39 cellular contexts compared by ENCODE assay signal in genomic region chrX:132263127-132263526, GRCh38.
"Had no signal": no experiment of that assay in that cellular context is flagged by ENCODE, and none has a peak within 500 bp of the region (broad histone marks: within the 10 kb centered on the region; RNA-seq: fewer than 3 reads in every experiment).

No MANE protein-coding gene starts in this region.

- H3K4me1 ChIP-seq: adrenal gland, ascending aorta, breast epithelium had no signal

- H3K36me3 Mint-ChIP-seq: activated naive CD4-positive, alpha-beta T cell treated with anti-CD3 and anti-CD28 coated beads, Interleukin-2, amount 10 ng/mL, durations not matched to agents 7 days and 5 days; activated naive CD4-positive, alpha-beta T cell treated with anti-CD3 and anti-CD28 coated beads, Interleukin-2, amount 50 U/mL, for 72 hours had no signal

- H3K36me3 ChIP-seq: adrenal gland, ascending aorta, brain microvascular endothelial cell, breast epithelium, cardiac muscle cell had no signal

- ATAC-seq: activated naive CD4-positive, alpha-beta T cell treated with anti-CD3 and anti-CD28 coated beads, Interleukin-2, amount 50 U/mL, for 72 hours; activated naive CD8-positive, alpha-beta T cell treated with anti-CD3 and anti-CD28 coated beads, Interleukin-2, amount 50 U/mL, for 24 hours; activated T-cell treated with anti-CD3 and anti-CD28 coated beads, Interleukin-2, amount 50 U/mL, for 4 hours; activated T-cell treated with anti-CD3 and anti-CD28 coated beads, Interleukin-2, amount 50 U/mL, for 72 hours; activated T-helper 17 cell treated with anti-CD3 and anti-CD28 coated beads, Interleukin-2, amount 50 U/mL, for 72 hours; body of pancreas had no signal

- H3K27me3 ChIP-seq: adrenal gland, ascending aorta, body of pancreas, brain microvascular endothelial cell, cardiac muscle cell had no signal

- H3K4me3 ChIP-seq: adrenal gland, ascending aorta, body of pancreas, breast epithelium, cardiac muscle cell had no signal

- FAIRE-seq: bronchial epithelial cell, colon had no signal

- H3K4me1 Mint-ChIP-seq: activated naive CD4-positive, alpha-beta T cell treated with anti-CD3 and anti-CD28 coated beads, Interleukin-2, amount 10 ng/mL, durations not matched to agents 7 days and 5 days; activated naive CD8-positive, alpha-beta T cell treated with anti-CD3 and anti-CD28 coated beads, Interleukin-2, amount 10 ng/mL, durations not matched to agents 7 days and 5 days; activated T-helper 17 cell treated with anti-CD3 and anti-CD28 coated beads, Interleukin-2, amount 50 U/mL, for 72 hours; brain; central memory CD8-positive, alpha-beta T cell had no signal

- H3K4me3 Mint-ChIP-seq: activated naive CD4-positive, alpha-beta T cell treated with anti-CD3 and anti-CD28 coated beads for 36 hours; activated naive CD4-positive, alpha-beta T cell treated with anti-CD3 and anti-CD28 coated beads, Interleukin-2, amount 10 ng/mL, durations not matched to agents 7 days and 5 days; activated naive CD4-positive, alpha-beta T cell treated with anti-CD3 and anti-CD28 coated beads, Interleukin-2, amount 50 U/mL, for 24 hours; activated naive CD8-positive, alpha-beta T cell; activated naive CD8-positive, alpha-beta T cell treated with anti-CD3 and anti-CD28 coated beads for 36 hours; activated naive CD8-positive, alpha-beta T cell treated with anti-CD3 and anti-CD28 coated beads, Interleukin-2, amount 10 ng/mL, durations not matched to agents 7 days and 5 days; activated naive CD8-positive, alpha-beta T cell treated with anti-CD3 and anti-CD28 coated beads, Interleukin-2, amount 50 U/mL, for 24 hours; activated T-cell treated with anti-CD3 and anti-CD28 coated beads, Interleukin-2, amount 50 U/mL, for 24 hours; activated T-cell treated with anti-CD3 and anti-CD28 coated beads, Interleukin-2, amount 50 U/mL, for 4 hours; activated T-cell treated with anti-CD3 and anti-CD28 coated beads, Interleukin-2, amount 50 U/mL, for 72 hours; activated T-helper 1 cell treated with anti-CD3 and anti-CD28 coated beads, Interleukin-12 subunit alpha, Interleukin-12 subunit beta, Interleukin-2, Interleukin-4 antibody, amounts not matched to agents 30 ng/mL and 10 ng/mL and 1 ng/mL, durations not matched to agents 14 hours and 24 hours and 36 hours; activated T-helper 17 cell treated with anti-CD3 and anti-CD28 coated beads, Interleukin-2, amount 50 U/mL, for 72 hours; brain; central memory CD8-positive, alpha-beta T cell had no signal

- H3K27ac Mint-ChIP-seq: activated naive CD4-positive, alpha-beta T cell treated with anti-CD3 and anti-CD28 coated beads for 36 hours; activated naive CD4-positive, alpha-beta T cell treated with anti-CD3 and anti-CD28 coated beads, Interleukin-2, amount 10 ng/mL, durations not matched to agents 7 days and 5 days; activated naive CD4-positive, alpha-beta T cell treated with anti-CD3 and anti-CD28 coated beads, Interleukin-2, amount 50 U/mL, for 24 hours; activated naive CD4-positive, alpha-beta T cell treated with anti-CD3 and anti-CD28 coated beads, Interleukin-2, amount 50 U/mL, for 72 hours; activated naive CD8-positive, alpha-beta T cell; activated naive CD8-positive, alpha-beta T cell treated with anti-CD3 and anti-CD28 coated beads for 36 hours; activated naive CD8-positive, alpha-beta T cell treated with anti-CD3 and anti-CD28 coated beads, Interleukin-2, amount 10 ng/mL, durations not matched to agents 7 days and 5 days; activated naive CD8-positive, alpha-beta T cell treated with anti-CD3 and anti-CD28 coated beads, Interleukin-2, amount 50 U/mL, for 24 hours; activated T-cell treated with anti-CD3 and anti-CD28 coated beads, Interleukin-2, amount 50 U/mL, for 24 hours; activated T-cell treated with anti-CD3 and anti-CD28 coated beads, Interleukin-2, amount 50 U/mL, for 72 hours; activated T-helper 1 cell treated with anti-CD3 and anti-CD28 coated beads, Interleukin-12 subunit alpha, Interleukin-12 subunit beta, Interleukin-2, Interleukin-4 antibody, amounts not matched to agents 30 ng/mL and 10 ng/mL and 1 ng/mL, durations not matched to agents 14 hours and 24 hours and 36 hours; activated T-helper 17 cell treated with anti-CD3 and anti-CD28 coated beads, Interleukin-2, amount 50 U/mL, for 72 hours; activated T-helper 2 cell treated with anti-CD3 and anti-CD28 coated beads, Interferon-gamma antibody, Interleukin-2, Interleukin-4, amounts not matched to agents 10 μg/mL and 5 μg/mL and 100 μg/mL, durations not matched to agents 14 hours and 24 hours and 36 hours; brain had no signal

- DNase-seq: activated effector memory CD4-positive, alpha-beta T cell treated with anti-CD3 and anti-CD28 coated beads, Interleukin-2, amount 50 U/mL, for 16 hours; activated effector memory CD4-positive, alpha-beta T cell treated with Interleukin-2 at 50 U/mL for 16 hours; activated gamma-delta T cell; activated gamma-delta T cell treated with Interleukin-2 at 50 U/mL for 16 hours; activated naive CD4-positive, alpha-beta T cell; activated naive CD4-positive, alpha-beta T cell treated with anti-CD3 and anti-CD28 coated beads for 36 hours; activated naive CD4-positive, alpha-beta T cell treated with anti-CD3 and anti-CD28 coated beads, Interleukin-2, amount 10 ng/mL, durations not matched to agents 7 days and 5 days; activated naive CD4-positive, alpha-beta T cell treated with anti-CD3 and anti-CD28 coated beads, Interleukin-2, amount 50 U/mL, for 16 hours; activated naive CD4-positive, alpha-beta T cell treated with Interleukin-2 at 50 U/mL for 16 hours; activated naive CD8-positive, alpha-beta T cell treated with anti-CD3 and anti-CD28 coated beads for 36 hours; activated naive CD8-positive, alpha-beta T cell treated with anti-CD3 and anti-CD28 coated beads, Interleukin-2, amount 10 ng/mL, durations not matched to agents 7 days and 5 days; activated naive CD8-positive, alpha-beta T cell treated with anti-CD3 and anti-CD28 coated beads, Interleukin-2, amount 50 U/mL, for 24 hours; activated T-cell treated with anti-CD3 and anti-CD28 coated beads, Interleukin-2, amount 50 U/mL, for 1 hour; activated T-cell treated with anti-CD3 and anti-CD28 coated beads, Interleukin-2, amount 50 U/mL, for 24 hours; activated T-cell treated with anti-CD3 and anti-CD28 coated beads, Interleukin-2, amount 50 U/mL, for 4 hours; activated T-cell treated with anti-CD3 and anti-CD28 coated beads, Interleukin-2, amount 50 U/mL, for 48 hours; activated T-cell treated with anti-CD3 and anti-CD28 coated beads, Interleukin-2, amount 50 U/mL, for 72 hours; adrenal gland; amniotic stem cell; amygdala; aorta; body of pancreas; brain microvascular endothelial cell; caudate nucleus; central memory CD4-positive, alpha-beta T cell; cerebellar nuclear complex had no signal

- H3K9me3 ChIP-seq: adrenal gland, ascending aorta, body of pancreas, breast epithelium had no signal

- H3K27ac ChIP-seq: adrenal gland, ascending aorta, body of pancreas, brain microvascular endothelial cell, breast epithelium, cardiac muscle cell had no signal

- H3K27me3 Mint-ChIP-seq: activated naive CD4-positive, alpha-beta T cell treated with anti-CD3 and anti-CD28 coated beads, Interleukin-2, amount 10 ng/mL, durations not matched to agents 7 days and 5 days; activated naive CD4-positive, alpha-beta T cell treated with anti-CD3 and anti-CD28 coated beads, Interleukin-2, amount 50 U/mL, for 24 hours; activated naive CD8-positive, alpha-beta T cell; activated naive CD8-positive, alpha-beta T cell treated with anti-CD3 and anti-CD28 coated beads for 36 hours; activated naive CD8-positive, alpha-beta T cell treated with anti-CD3 and anti-CD28 coated beads, Interleukin-2, amount 10 ng/mL, durations not matched to agents 7 days and 5 days; activated naive CD8-positive, alpha-beta T cell treated with anti-CD3 and anti-CD28 coated beads, Interleukin-2, amount 50 U/mL, for 24 hours; activated T-helper 17 cell treated with anti-CD3 and anti-CD28 coated beads, Interleukin-2, amount 50 U/mL, for 72 hours; brain; central memory CD8-positive, alpha-beta T cell had no signal

- H3K9me3 Mint-ChIP-seq: activated naive CD4-positive, alpha-beta T cell treated with anti-CD3 and anti-CD28 coated beads for 36 hours; activated naive CD4-positive, alpha-beta T cell treated with anti-CD3 and anti-CD28 coated beads, Interleukin-2, amount 10 ng/mL, durations not matched to agents 7 days and 5 days; activated naive CD4-positive, alpha-beta T cell treated with anti-CD3 and anti-CD28 coated beads, Interleukin-2, amount 50 U/mL, for 24 hours; activated naive CD8-positive, alpha-beta T cell treated with anti-CD3 and anti-CD28 coated beads, Interleukin-2, amount 50 U/mL, for 24 hours; activated T-cell treated with anti-CD3 and anti-CD28 coated beads, Interleukin-2, amount 50 U/mL, for 24 hours; activated T-cell treated with anti-CD3 and anti-CD28 coated beads, Interleukin-2, amount 50 U/mL, for 4 hours; activated T-helper 1 cell treated with anti-CD3 and anti-CD28 coated beads, Interleukin-12 subunit alpha, Interleukin-12 subunit beta, Interleukin-2, Interleukin-4 antibody, amounts not matched to agents 30 ng/mL and 10 ng/mL and 1 ng/mL, durations not matched to agents 14 hours and 24 hours and 36 hours; activated T-helper 17 cell treated with anti-CD3 and anti-CD28 coated beads, Interleukin-2, amount 50 U/mL, for 72 hours; central memory CD8-positive, alpha-beta T cell had no signal
